In genomic region chr12:103879878-103880277, GRCh38 we compare ENCODE assay signal across 15 cellular contexts.
"Had no signal": no experiment of that assay in that cellular context is flagged by ENCODE, and none has a peak within 500 bp of the region (broad histone marks: within the 10 kb centered on the region; RNA-seq: fewer than 3 reads in every experiment).

No MANE protein-coding gene starts in this region.

- H3K36me3 ChIP-seq: cardiac muscle cell, neutrophil had no signal

- H2AFZ ChIP-seq: hepatocyte had no signal

- H3K9me3 ChIP-seq: neutrophil had no signal

- H3K4me3 ChIP-seq: cardiac muscle cell, dorsolateral prefrontal cortex, hepatocyte had no signal

- H3K36me3 Mint-ChIP-seq: naive B cell had no signal

- DNase-seq: activated CD4-positive, alpha-beta T cell treated with anti-CD3 and anti-CD28 coated beads, Interleukin-2, amount 10 ng/mL, durations not matched to agents 7 days and 5 days; activated naive CD4-positive, alpha-beta T cell; dorsolateral prefrontal cortex; endodermal cell; erythroblast; islet precursor cell; naive B cell; stimulated activated CD4-positive, alpha-beta T cell treated with anti-CD3 and anti-CD28 coated beads, Interleukin-1b, Interleukin-23, amount 100 ng/mL, for 48 hours had no signal

- ATAC-seq: left lobe of liver had no signal

- H3K27me3 ChIP-seq: cardiac muscle cell, dorsolateral prefrontal cortex, hepatocyte, neutrophil had no signal

- H3K79me2 ChIP-seq: hepatocyte had no signal

- H3K4me2 ChIP-seq: hepatocyte had no signal

- FAIRE-seq: urothelium cell line had no signal

- H3K4me3 Mint-ChIP-seq: activated CD4-positive, alpha-beta T cell treated with anti-CD3 and anti-CD28 coated beads, Interleukin-2, amount 10 ng/mL, durations not matched to agents 7 days and 5 days; activated T-helper 1 cell treated with anti-CD3 and anti-CD28 coated beads, Interleukin-12 subunit alpha, Interleukin-12 subunit beta, Interleukin-2, Interleukin-4 antibody, amounts not matched to agents 30 ng/mL and 10 ng/mL and 1 ng/mL, durations not matched to agents 14 hours and 24 hours and 36 hours; endodermal cell; T-helper 2 cell treated with Interferon-gamma antibody and Interleukin-4, amounts not matched to agents 5 μg/mL and 100 μg/mL, for 36 hours had no signal

- H3K27ac Mint-ChIP-seq: activated CD4-positive, alpha-beta T cell treated with anti-CD3 and anti-CD28 coated beads, Interleukin-2, amount 10 ng/mL, durations not matched to agents 7 days and 5 days; activated T-helper 1 cell treated with anti-CD3 and anti-CD28 coated beads, Interleukin-12 subunit alpha, Interleukin-12 subunit beta, Interleukin-2, Interleukin-4 antibody, amounts not matched to agents 30 ng/mL and 10 ng/mL and 1 ng/mL, durations not matched to agents 14 hours and 24 hours and 36 hours; T-helper 2 cell treated with Interferon-gamma antibody and Interleukin-4, amounts not matched to agents 5 μg/mL and 100 μg/mL, for 36 hours had no signal

- H3K27ac ChIP-seq: cardiac muscle cell, dorsolateral prefrontal cortex, hepatocyte, neutrophil had no signal

- H3K27me3 Mint-ChIP-seq: activated CD4-positive, alpha-beta T cell treated with anti-CD3 and anti-CD28 coated beads, Interleukin-2, amount 10 ng/mL, durations not matched to agents 7 days and 5 days had no signal

- H3K9me3 Mint-ChIP-seq: activated CD4-positive, alpha-beta T cell treated with anti-CD3 and anti-CD28 coated beads, Interleukin-2, amount 10 ng/mL, durations not matched to agents 7 days and 5 days; activated T-helper 1 cell treated with anti-CD3 and anti-CD28 coated beads, Interleukin-12 subunit alpha, Interleukin-12 subunit beta, Interleukin-2, Interleukin-4 antibody, amounts not matched to agents 30 ng/mL and 10 ng/mL and 1 ng/mL, durations not matched to agents 14 hours and 24 hours and 36 hours; endodermal cell; naive B cell; T-helper 2 cell treated with Interferon-gamma antibody and Interleukin-4, amounts not matched to agents 5 μg/mL and 100 μg/mL, for 36 hours had no signal
